In genomic region chr15:63752075-63752684, GRCh38 we compare ENCODE assay signal across 9 cellular contexts.
DNase-seq lines count a peak whose midpoint lies in the region; ATAC-seq, FAIRE-seq and TF ChIP-seq lines count a peak whose summit lies in the region.
"Had no signal": no experiment of that assay in that cellular context is flagged by ENCODE, and none has a peak within 500 bp of the region (broad histone marks: within the 10 kb centered on the region; RNA-seq: fewer than 3 reads in every experiment).

No MANE protein-coding gene starts in this region.

- no peak overlapping the region for H3K4me3 Mint-ChIP-seq in CD4-positive, alpha-beta memory T cell
- H3K4me3 Mint-ChIP-seq in activated T-cell treated with anti-CD3 and anti-CD28 coated beads, Interleukin-2, amount 50 U/mL, for 72 hours, result no peak overlapping the region

- H3K27me3 Mint-ChIP-seq in CD4-positive, alpha-beta memory T cell, result no peaks in the 10 kb centered on the region
- no peaks in the 10 kb centered on the region for H3K27me3 Mint-ChIP-seq in activated T-cell treated with anti-CD3 and anti-CD28 coated beads, Interleukin-2, amount 50 U/mL, for 72 hours (ENCODE audit: low read depth)

- no peaks in the 10 kb centered on the region for H3K4me1 ChIP-seq in CD4-positive, alpha-beta memory T cell (ENCODE audit: insufficient read depth, low read length)
- H3K4me1 ChIP-seq in pancreas (no peaks in the 10 kb centered on the region), aorta (ENCODE audit: control insufficient read depth in 1 of 2, insufficient read depth in 2 of 2, low read length in 2 of 2) (no peaks in the 10 kb centered on the region)
- H3K4me1 ChIP-seq: SJSA1 had no signal

- peaks cover 0 to 3% (median 0%) of the 10 kb centered on the region in 4 donors for H3K4me1 Mint-ChIP-seq in CD4-positive, alpha-beta memory T cell
- H3K4me1 Mint-ChIP-seq in activated T-cell treated with anti-CD3 and anti-CD28 coated beads, Interleukin-2, amount 50 U/mL, for 72 hours (ENCODE audit: low read depth), result no peaks in the 10 kb centered on the region

- H3K27me3 ChIP-seq in CD4-positive, alpha-beta memory T cell (ENCODE audit: insufficient read depth, low read length), result no peaks in the 10 kb centered on the region
- H3K27me3 ChIP-seq in pancreas (no peaks in the 10 kb centered on the region), aorta (ENCODE audit: control insufficient read depth in 1 of 2, insufficient read depth in 2 of 2, low read length in 1 of 2) (no peaks in the 10 kb centered on the region)
- H3K27me3 ChIP-seq: SJSA1 had no signal

- DNase-seq in CD4-positive, alpha-beta memory T cell, result peak; percentile 44 to 66 (median 56)
- DNase-seq in GM19240 (ENCODE audit: insufficient read length, low spot score), result peak; percentile 9
- DNase-seq in NCI-H460 (ENCODE audit: extremely low read depth, low read depth), result peak; percentile 61
- peak; percentile 29 to 35 for DNase-seq in activated T-cell treated with anti-CD3 and anti-CD28 coated beads, Interleukin-2, amount 50 U/mL, for 72 hours
- peak; percentile 7 to 40 for DNase-seq in frontal cortex (ENCODE audit: low spot score in 2 of 2)
- DNase-seq in pancreas, result peak in 3 of 6 donors; percentile 20 to 37 (median 24)
- no peak for DNase-seq in aorta

- peaks cover 28 to 71% of the 10 kb centered on the region in 2 donors for H3K36me3 Mint-ChIP-seq in CD4-positive, alpha-beta memory T cell
- peaks cover 3 to 4% of the 10 kb centered on the region in 2 donors for H3K36me3 Mint-ChIP-seq in activated T-cell treated with anti-CD3 and anti-CD28 coated beads, Interleukin-2, amount 50 U/mL, for 72 hours (ENCODE audit: insufficient read depth in 2 of 2)

- FAIRE-seq in frontal cortex (lab: Jason Lieb, UNC) (no peak), pancreas (lab: Jason Lieb, UNC) (peak; percentile 77)

- 53 to 62% methylated on average over 4 of the region's 4 CpGs for WGBS in pancreas, 2 donors
- 77 to 84% methylated on average over 4 of the region's 4 CpGs for WGBS in aorta, 2 donors

- no peaks in the 10 kb centered on the region for H3K9me3 ChIP-seq in CD4-positive, alpha-beta memory T cell (ENCODE audit: control insufficient read depth in 1 of 2, low read length in 2 of 2)
- H3K9me3 ChIP-seq in pancreas (no peaks in the 10 kb centered on the region), aorta (ENCODE audit: control insufficient read depth, low read length) (no peaks in the 10 kb centered on the region)
- H3K9me3 ChIP-seq: SJSA1 had no signal

- peaks cover 42% of the 10 kb centered on the region for H3K36me3 ChIP-seq in CD4-positive, alpha-beta memory T cell (ENCODE audit: insufficient read depth, low read length)
- H3K36me3 ChIP-seq in pancreas (peaks cover 0 to 13% (median 0%) of the 10 kb centered on the region in 3 donors), aorta (ENCODE audit: control insufficient read depth in 1 of 2, insufficient read depth in 2 of 2, low read length in 1 of 2) (peaks cover 0 to 5% of the 10 kb centered on the region in 2 donors)

- ATAC-seq in activated T-cell treated with anti-CD3 and anti-CD28 coated beads, Interleukin-2, amount 50 U/mL, for 72 hours (replicated peaks in 1 of 2), result peak; percentile 73 to 78
- ATAC-seq in pancreas (peak; percentile 50 to 93 (median 91)), GM19395 (IDR thresholded peaks at IDR 0.05; ENCODE audit: unreplicated experiment) (no peak), aorta (ENCODE audit: low FRiP score) (no peak)

- CTCF ChIA-PET in CD4-positive, alpha-beta memory T cell (lab: Charles Lee; ENCODE audit: partially characterized antibody), result interaction anchor here (0.6 to 7.1 kb wide), 59 partner anchors 10 to 461 kb away, joined by 3 to 138 read pairs (median 4); partner anchors contain the start of genes CIAO2A and DAPK2

- H3K27ac Mint-ChIP-seq in CD4-positive, alpha-beta memory T cell, result peak overlapping the region in 4 of 7 donors; percentile 4 to 80 (median 56)
- H3K27ac Mint-ChIP-seq in activated T-cell treated with anti-CD3 and anti-CD28 coated beads, Interleukin-2, amount 50 U/mL, for 72 hours, result no peak overlapping the region

- peak in 3 of 4 donors; percentile 44 to 58 (median 47) for TF ChIP-seq CTCF in pancreas (IDR thresholded peaks at IDR 0.05)

- no peak overlapping the region for H3K4me3 ChIP-seq in CD4-positive, alpha-beta memory T cell (ENCODE audit: low read length in 2 of 2)
- H3K4me3 ChIP-seq in pancreas (no peak overlapping the region), aorta (ENCODE audit: low read length in 2 of 2) (no peak overlapping the region)
- H3K4me3 ChIP-seq: SJSA1 had no signal

- H3K9me3 Mint-ChIP-seq in CD4-positive, alpha-beta memory T cell, result no peaks in the 10 kb centered on the region
- H3K9me3 Mint-ChIP-seq in activated T-cell treated with anti-CD3 and anti-CD28 coated beads, Interleukin-2, amount 50 U/mL, for 72 hours, result no peaks in the 10 kb centered on the region

- POLR2A ChIA-PET in CD4-positive, alpha-beta memory T cell (lab: Charles Lee; ENCODE audit: partially characterized antibody), result interaction anchor here (0.6 to 2.4 kb wide), 9 partner anchors 60 to 315 kb away, joined by 3 to 29 read pairs (median 5); partner anchors contain the start of genes DAPK2 and HERC1

- no peak overlapping the region for H3K27ac ChIP-seq in CD4-positive, alpha-beta memory T cell (ENCODE audit: low read depth, low read length)
- H3K27ac ChIP-seq in pancreas, result no peak overlapping the region
- no peak overlapping the region for H3K27ac ChIP-seq in aorta (ENCODE audit: low read depth in 1 of 2, low read length in 2 of 2)
- H3K27ac ChIP-seq: SJSA1 had no signal

- intact Hi-C loops in CD4-positive, alpha-beta memory T cell (cut with micrococcal nuclease), result loop anchor here (1.0 to 10.0 kb wide), 7 partner anchors 53 to 340 kb away; partner anchors contain the start of gene DAPK2
- intact Hi-C loops in pancreas (cut with DNase I) (loop anchor here in 2 of 3 donors (5.0 to 10.0 kb wide), 3 partner anchors 140 to 315 kb away; no protein-coding TSS in a partner anchor), aorta (cut with DNase I) (loop anchor here (2.0 to 10.0 kb wide), 4 partner anchors 133 to 317 kb away; partner anchors contain the start of gene DAPK2 (in 1 of the 2))

Comparison
In these comparisons a context has a peak if more than half of its experiments do, and no peak if none do; other contexts are left out.
1. DNase-seq: peak in CD4-positive, alpha-beta memory T cell (5 of 5), GM19240 (single experiment), NCI-H460 (single experiment), activated T-cell treated with anti-CD3 and anti-CD28 coated beads, Interleukin-2, amount 50 U/mL, for 72 hours (2 of 2) and frontal cortex (2 of 2); none in aorta (0 of 2).
2. ATAC-seq: peak in activated T-cell treated with anti-CD3 and anti-CD28 coated beads, Interleukin-2, amount 50 U/mL, for 72 hours (2 of 2) and pancreas (4 of 4); none in GM19395 (single experiment) and aorta (single experiment).